1 cellular context compared by ENCODE assay signal in the genomic region with DNA sequence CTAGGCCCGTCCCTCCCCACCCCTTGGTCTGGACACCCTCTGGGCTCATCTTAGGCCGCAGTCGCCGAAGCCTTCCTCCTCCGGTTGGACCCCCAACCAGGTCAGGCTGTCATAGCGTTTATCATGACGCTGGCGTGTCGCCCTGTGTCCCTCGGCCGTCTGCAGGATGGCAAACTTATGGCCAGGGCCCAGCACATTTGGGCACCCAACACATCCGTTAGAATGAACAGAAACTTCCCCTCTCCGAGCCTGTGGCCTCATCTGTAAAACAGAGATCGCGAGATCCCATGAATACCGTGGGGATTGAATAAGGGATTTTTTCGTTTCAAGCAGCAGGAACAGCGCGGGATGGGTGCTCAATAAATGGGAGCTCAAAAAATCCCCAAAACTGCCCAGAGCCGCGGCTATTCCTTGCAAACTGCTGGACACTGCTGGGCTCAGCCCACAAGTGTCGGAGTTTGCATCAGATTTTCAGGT.
TF ChIP-seq lines count a peak whose summit lies in the region.

No MANE protein-coding gene starts in this region.

TF ChIP-seq in A549, 52 proteins besides CTCF, POLR2A, EP300 and RAD21 (continued from another document):
- TF ChIP-seq CBX2 (IDR thresholded peaks at IDR 0.05; ENCODE audit: borderline replicate concordance, low read depth) (no peak), CHD4 (IDR thresholded peaks at IDR 0.05; ENCODE audit: borderline replicate concordance) (no peak), GATA3 (IDR thresholded peaks at IDR 0.05; ENCODE audit: borderline replicate concordance) (no peak), CHD2 (IDR thresholded peaks at IDR 0.05; ENCODE audit: low read length, partially characterized antibody) (peak; percentile 83), NR3C1 (IDR thresholded peaks at IDR 0.05) (no peak)
